In genomic region chr1:153791856-153792253, GRCh38 we compare ENCODE assay signal across 10 cellular contexts. TPM values are rescaled to one million over a fixed set of nuclear protein-coding genes. Genes with fewer than 3 reads are reported as not detected.
DNase-seq lines count a peak whose midpoint lies in the region; ATAC-seq, FAIRE-seq and TF ChIP-seq lines count a peak whose summit lies in the region.
"Had no signal": no experiment of that assay in that cellular context is flagged by ENCODE, and none has a peak within 500 bp of the region (broad histone marks: within the 10 kb centered on the region; RNA-seq: fewer than 3 reads in every experiment).

No MANE protein-coding gene starts in this region.

- peaks cover 5% of the 10 kb centered on the region for H3K27me3 Mint-ChIP-seq in activated CD4-positive, alpha-beta memory T cell treated with anti-CD3 and anti-CD28 coated beads for 36 hours

- H3K27ac ChIP-seq in HepG2 (ENCODE audit: extremely low read length, insufficient read depth, low read length) (no peak overlapping the region), right lobe of liver (no peak overlapping the region), uterus (peak overlapping the region; percentile 92 to 95)

- ATAC-seq in HepG2 (peak; percentile 57), right lobe of liver (no peak)

- in situ Hi-C loops in HepG2 (cut with HindIII; ENCODE audit: extremely low pct_ligation_motif_present, low pct_unique_long_range_greater_than_20kb) = no loop called here

- H3K9me3 ChIP-seq in HepG2 (ENCODE audit: low read length) (no peaks in the 10 kb centered on the region), right lobe of liver (no peaks in the 10 kb centered on the region), uterus (no peaks in the 10 kb centered on the region)

- H3K36me3 ChIP-seq in HepG2 (replicated peaks in 1 of 2; ENCODE audit: control insufficient read depth in 1 of 2, insufficient read depth in 2 of 2, low read length in 2 of 2) (no peaks in the 10 kb centered on the region), right lobe of liver (no peaks in the 10 kb centered on the region), uterus (no peaks in the 10 kb centered on the region)

- H3K27ac Mint-ChIP-seq in activated CD4-positive, alpha-beta memory T cell treated with anti-CD3 and anti-CD28 coated beads for 36 hours = peak overlapping the region; percentile 42

- BruUV-seq in HepG2 (replicated peaks; lab: Mats Ljungman, UMichigan) = no TSS peak

- no peaks in the 10 kb centered on the region for H3K79me2 ChIP-seq in HepG2 (ENCODE audit: insufficient read depth, low read length)

- H3K27me3 ChIP-seq in HepG2 (ENCODE audit: control insufficient read depth in 1 of 2, insufficient read depth in 2 of 2, low read length in 2 of 2) (peaks cover 7 to 59% of the 10 kb centered on the region in 2 experiments; a peak in 4 of 5 replicates), right lobe of liver (no peaks in the 10 kb centered on the region), uterus (no peaks in the 10 kb centered on the region)

- no peak overlapping the region; a peak in 1 of 6 replicates for H3K4me3 ChIP-seq in HepG2 (replicated peaks in 1 of 3; ENCODE audit: insufficient read depth in 1 of 3, low read depth in 2 of 3, low read length in 3 of 3)
- H3K4me3 ChIP-seq in right lobe of liver = no peak overlapping the region
- no peak overlapping the region for H3K4me3 ChIP-seq in uterus

- TF ChIP-seq EP300 in HepG2 (IDR thresholded peaks at IDR 0.05; ENCODE audit: low read depth in 2 of 2, low read length in 2 of 2) (no peak), HepG2 (CRISPR knock-in tag; IDR thresholded peaks at IDR 0.05; ENCODE audit: borderline replicate concordance) (no peak)

- H3K36me3 Mint-ChIP-seq in activated CD4-positive, alpha-beta memory T cell treated with anti-CD3 and anti-CD28 coated beads for 36 hours = no peaks in the 10 kb centered on the region

- no peak overlapping the region for H2AFZ ChIP-seq in HepG2 (ENCODE audit: low read length)

- no peak overlapping the region for H3K4me3 Mint-ChIP-seq in activated CD4-positive, alpha-beta memory T cell treated with anti-CD3 and anti-CD28 coated beads for 36 hours

- H3K4me1 ChIP-seq in HepG2 (ENCODE audit: insufficient read depth, low read length) (peaks cover 53% of the 10 kb centered on the region), right lobe of liver (peaks cover 0 to 23% (median 6%) of the 10 kb centered on the region in 4 donors), uterus (peaks cover 0 to 3% of the 10 kb centered on the region in 2 donors)

- H3K4me2 ChIP-seq in HepG2 (ENCODE audit: low read depth, low read length) = peak overlapping the region; percentile 37; the same call in 1 of the 2 replicates

- intact Hi-C loops in HepG2 (cut with micrococcal nuclease; ENCODE audit: unreplicated experiment) (no loop called here), right lobe of liver (cut with DNase I) (loop anchor here in 1 of 2 donors (10.0 kb wide), 1 partner anchor 133 kb away; the partner anchor contains the start of gene GATAD2B), uterus (cut with DNase I; ENCODE audit: low total_unique reads) (loop anchor here (10.0 kb wide), 1 partner anchor 183 kb away; the partner anchor contains the start of gene JTB)
- intact Hi-C loops in activated CD4-positive, alpha-beta memory T cell treated with anti-CD3 and anti-CD28 coated beads for 36 hours (cut with micrococcal nuclease) = loop anchor here (2.0 kb wide), 1 partner anchor 13 kb away; no protein-coding TSS in a partner anchor

- POLR2A ChIA-PET in HepG2 (lab: Yijun Ruan, JAX) = interaction anchor here (1.7 to 3.8 kb wide), 2 partner anchors 195 to 199 kb away, joined by 3 to 17 read pairs; partner anchors contain the start of gene RPS27
- POLR2A ChIA-PET in activated CD4-positive, alpha-beta memory T cell treated with anti-CD3 and anti-CD28 coated beads for 36 hours (lab: Charles Lee) = interaction anchor here (0.8 to 0.9 kb wide), 2 partner anchors 17 to 176 kb away, joined by 3 read pairs; partner anchors contain the start of genes CREB3L4 and SLC27A3

- DNase-seq in HepG2 (ENCODE audit: low spot score) (no peak), right lobe of liver (no peak), islet precursor cell (peak; percentile 85), uterus (no peak), NCI-H2107 (lab: John Stamatoyannopoulos, UW) (no peak), NCI-H128 (lab: John Stamatoyannopoulos, UW; ENCODE audit: unreplicated experiment) (no peak), NCI-H69 (lab: John Stamatoyannopoulos, UW) (no peak)
- peak; percentile 60 for DNase-seq in activated CD4-positive, alpha-beta memory T cell treated with anti-CD3 and anti-CD28 coated beads for 36 hours
- DNase-seq: left cardiac atrium, NCI-H345 had no signal

- H3K9me3 Mint-ChIP-seq in activated CD4-positive, alpha-beta memory T cell treated with anti-CD3 and anti-CD28 coated beads for 36 hours = no peaks in the 10 kb centered on the region

- no peak for TF ChIP-seq POLR2A in HepG2 (IDR thresholded peaks at IDR 0.05; ENCODE audit: insufficient read depth in 1 of 2, low read depth in 2 of 2, low read length in 2 of 2)
- TF ChIP-seq POLR2A in right lobe of liver (IDR thresholded peaks at IDR 0.05) = no peak
- no peak for TF ChIP-seq POLR2A in uterus (IDR thresholded peaks at IDR 0.05)

- TF ChIP-seq RAD21 in HepG2 (CRISPR knock-in tag; IDR thresholded peaks at IDR 0.05) = no peak

- no peak overlapping the region for H3K9ac ChIP-seq in HepG2 (ENCODE audit: insufficient read depth, low read depth, low read length)

- peak; percentile 33; the same call in 1 of the 2 replicates for TF ChIP-seq CTCF in HepG2 (CRISPR knock-in tag; IDR thresholded peaks at IDR 0.05)
- no peak for TF ChIP-seq CTCF in right lobe of liver (IDR thresholded peaks at IDR 0.05)
- TF ChIP-seq CTCF in uterus (IDR thresholded peaks at IDR 0.05) = no peak

- WGBS in HepG2 (ENCODE audit: low lambda C conversion rate) = 28% methylated on average over 11 of the region's 14 CpGs
- WGBS in right lobe of liver (ENCODE audit: insufficient coverage, low coverage, low lambda C conversion rate, missing lambda C conversion rate) = 81% methylated on average over 5 of the region's 14 CpGs

- no peak for FAIRE-seq in HepG2 (lab: Jason Lieb, UNC)

- peaks cover 26% of the 10 kb centered on the region for H3K4me1 Mint-ChIP-seq in activated CD4-positive, alpha-beta memory T cell treated with anti-CD3 and anti-CD28 coated beads for 36 hours (ENCODE audit: low read depth)

- H4K20me1 ChIP-seq in HepG2 (ENCODE audit: insufficient read depth, low read length) = no peaks in the 10 kb centered on the region

- CTCF ChIA-PET in HepG2 (lab: Yijun Ruan, JAX; ENCODE audit: low intra/inter-chr PET ratio, low total read pairs) = no interaction called here
- CTCF ChIA-PET in activated CD4-positive, alpha-beta memory T cell treated with anti-CD3 and anti-CD28 coated beads for 36 hours (lab: Charles Lee) = interaction anchor here (0.8 to 2.8 kb wide), 4 partner anchors 13 to 224 kb away, joined by 3 to 9 read pairs (median 4); partner anchors contain the start of genes DENND4B and RAB13

TF ChIP-seq in HepG2, 621 proteins besides CTCF, POLR2A, EP300 and RAD21:
- TF ChIP-seq EED (CRISPR knock-in tag; IDR thresholded peaks at IDR 0.05) = 0 out of 2 replicates have a peak, but pooled peaks have one; percentile 21
- 0 out of 2 replicates have a peak, but pooled peaks have one; percentile 52 for TF ChIP-seq ZNF564 (CRISPR knock-in tag; IDR thresholded peaks at IDR 0.05)
- TF ChIP-seq TEAD3 (CRISPR knock-in tag; optimal IDR thresholded peaks at IDR 0.05; ENCODE audit: borderline replicate concordance) = peak; percentile 24
- no peak for TF ChIP-seq TSC22D2 (CRISPR knock-in tag; IDR thresholded peaks at IDR 0.05; ENCODE audit: borderline replicate concordance)

RNA-seq across cellular contexts. Expression of gene SLC27A3, which starts 16.6 kb away (rescaled TPM):
- total RNA-seq in HepG2 (2016; rRNA removed; fragmentation: Illumina TruSeq; extraction: Trizol) (1.3 and 4.3 TPM in 2 replicates), right lobe of liver (10 to 100 TPM; 25.4 to 50.4 (median 36.9) TPM), uterus (100 to 1,000 TPM in 1 of 4 donors, 10 to 100 TPM in 3; 12.9 to 364 (median 36.7) TPM)
- total RNA-seq in HepG2 (2016; cell fraction: cytosol; rRNA removed; fragmentation: Illumina TruSeq; extraction: Trizol; ENCODE audit: low read depth) = 0.88 and 1.3 TPM in 2 replicates
- 1.2 and 3.2 TPM in 2 replicates for total RNA-seq in HepG2 (2016; cell fraction: insoluble cytoplasmic fraction; rRNA removed; fragmentation: Illumina TruSeq; extraction: Trizol)
- 0.86 and 1.1 TPM in 2 replicates for total RNA-seq in HepG2 (2016; cell fraction: membrane; rRNA removed; fragmentation: Illumina TruSeq; extraction: Trizol)
- 3.7 and 6.2 TPM in 2 replicates for total RNA-seq in HepG2 (2016; cell fraction: nucleus; rRNA removed; fragmentation: Illumina TruSeq; extraction: Trizol)
- polyA plus RNA-seq in HepG2 (2011; rRNA removed) = 5.2 and 10.3 TPM in 2 replicates
- polyA plus RNA-seq in HepG2 (2011; cell fraction: cytosol; rRNA removed) = 4.1 and 5.0 TPM in 2 replicates
- polyA plus RNA-seq in HepG2 (2011; cell fraction: nucleus; rRNA removed) = 17.3 and 21.3 TPM in 2 replicates
- 4.4 and 4.5 TPM in 2 replicates for polyA plus RNA-seq in HepG2 (2012)
- 1.1 and 1.5 TPM in 2 replicates for polyA plus RNA-seq in HepG2 (2016; cell fraction: cytosol; fragmentation: Illumina TruSeq; extraction: Trizol; ENCODE audit: low read depth)
- 1.5 and 2.9 TPM in 2 replicates for polyA plus RNA-seq in HepG2 (2016; cell fraction: insoluble cytoplasmic fraction; fragmentation: Illumina TruSeq; extraction: Trizol; ENCODE audit: low read depth)
- 1.1 and 1.2 TPM in 2 replicates for polyA plus RNA-seq in HepG2 (2016; cell fraction: membrane; fragmentation: Illumina TruSeq; extraction: Trizol; ENCODE audit: low read depth)
- polyA plus RNA-seq in HepG2 (2016; cell fraction: nucleus; fragmentation: Illumina TruSeq; extraction: Trizol; ENCODE audit: insufficient read depth, low read depth) = 17.9 and 19.1 TPM in 2 replicates
- 8.8 and 82.9 TPM in 2 replicates for polyA minus RNA-seq in HepG2 (2011; rRNA and poly(A)+ RNA removed; ENCODE audit: low replicate concordance)
- 3.7 and 4.7 TPM in 2 replicates for polyA minus RNA-seq in HepG2 (2011; cell fraction: cytosol; rRNA and poly(A)+ RNA removed)
- polyA minus RNA-seq in HepG2 (2011; cell fraction: nucleus; rRNA and poly(A)+ RNA removed) = 3.1 TPM in 2 replicates
- 1 to 10 TPM; 5.9 to 7.8 TPM for total RNA-seq in activated CD4-positive, alpha-beta memory T cell treated with anti-CD3 and anti-CD28 coated beads for 36 hours

Comparison
In these comparisons a context has a peak if more than half of its experiments do, and no peak if none do; other contexts are left out.
1. DNase-seq: peak in activated CD4-positive, alpha-beta memory T cell treated with anti-CD3 and anti-CD28 coated beads for 36 hours (single experiment) and islet precursor cell (single experiment); none in HepG2 (single experiment), right lobe of liver (0 of 3), uterus (0 of 2), NCI-H2107 (single experiment), NCI-H128 (single experiment) and NCI-H69 (single experiment).
2. H3K27ac ChIP-seq: peak in uterus (2 of 2); none in HepG2 (single experiment) and right lobe of liver (0 of 3).